In the genomic region with DNA sequence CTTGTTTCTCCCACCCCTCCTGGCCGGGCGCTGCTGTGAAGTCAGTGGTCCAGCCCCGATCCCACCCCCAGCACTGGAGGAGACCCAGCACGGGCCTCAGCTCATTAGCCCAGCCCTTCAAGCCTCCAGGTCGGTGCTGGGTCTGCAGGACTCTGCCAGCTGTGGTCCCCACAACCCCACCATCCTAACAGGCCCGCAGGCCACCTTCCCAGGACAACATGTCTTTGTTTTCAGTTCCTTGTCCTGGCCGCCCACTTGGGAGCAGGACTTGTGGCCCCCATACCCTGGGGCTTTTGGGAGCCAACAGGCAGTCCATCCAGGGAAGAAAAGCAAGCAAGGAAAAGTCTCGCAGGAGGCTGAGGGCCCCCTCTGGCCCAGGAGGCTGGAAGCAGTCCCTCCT, we compare ENCODE assay signal across 15 cellular contexts. TPM values are rescaled to one million over a fixed set of nuclear protein-coding genes. Genes with fewer than 3 reads are reported as not detected.
"Had no signal": no experiment of that assay in that cellular context is flagged by ENCODE, and none has a peak within 500 bp of the region (broad histone marks: within the 10 kb centered on the region; RNA-seq: fewer than 3 reads in every experiment).

No MANE protein-coding gene starts in this region.

- DNase-seq: activated CD8-positive, alpha-beta memory T cell treated with anti-CD3 and anti-CD28 coated beads, Interleukin-2, amount 50 U/mL, for 4 hours; activated CD8-positive, alpha-beta T cell treated with anti-CD3 and anti-CD28 coated beads for 36 hours; activated naive CD4-positive, alpha-beta T cell treated with Interleukin-2 at 50 U/mL for 16 hours; cortex of kidney; mammary epithelial cell; stimulated activated CD4-positive, alpha-beta T cell treated with anti-CD3 and anti-CD28 coated beads, Interleukin-4, amount 100 ng/mL, for 1 hour; stimulated activated CD8-positive, alpha-beta memory T cell treated with anti-CD3 and anti-CD28 coated beads, Interleukin-4, amount 100 ng/mL, for 48 hours; stimulated activated naive CD8-positive, alpha-beta T cell treated with anti-CD3 and anti-CD28 coated beads, Interleukin-15, amount 100 ng/mL, for 72 hours; SW 1271; testis had no signal

- ATAC-seq: activated CD8-positive, alpha-beta T cell treated with anti-CD3 and anti-CD28 coated beads for 36 hours; left lobe of liver; stimulated activated naive CD8-positive, alpha-beta T cell treated with anti-CD3 and anti-CD28 coated beads, Interleukin-15, amount 100 ng/mL, for 72 hours had no signal

- H3K27me3 Mint-ChIP-seq: activated CD8-positive, alpha-beta T cell treated with anti-CD3 and anti-CD28 coated beads for 36 hours; stimulated activated naive CD8-positive, alpha-beta T cell treated with anti-CD3 and anti-CD28 coated beads, Interleukin-15, amount 100 ng/mL, for 72 hours had no signal

- H3K36me3 ChIP-seq: esophagus muscularis mucosa, ovary had no signal

- FAIRE-seq: endometrium had no signal

- H3K27me3 ChIP-seq: esophagus muscularis mucosa, ovary, testis had no signal

- H3K9me3 ChIP-seq: ovary, testis had no signal

- H3K4me3 ChIP-seq: esophagus muscularis mucosa, ovary, testis had no signal

- H3K27ac ChIP-seq: esophagus muscularis mucosa, ovary, testis had no signal

- H3K9me3 Mint-ChIP-seq: activated CD8-positive, alpha-beta T cell treated with anti-CD3 and anti-CD28 coated beads for 36 hours; stimulated activated naive CD8-positive, alpha-beta T cell treated with anti-CD3 and anti-CD28 coated beads, Interleukin-15, amount 100 ng/mL, for 72 hours had no signal

- H3K4me3 Mint-ChIP-seq: stimulated activated naive CD8-positive, alpha-beta T cell treated with anti-CD3 and anti-CD28 coated beads, Interleukin-15, amount 100 ng/mL, for 72 hours had no signal

RNA-seq across cellular contexts. Expression of gene HRK, which starts 60.0 kb away (rescaled TPM):
- total RNA-seq: activated CD8-positive, alpha-beta T cell treated with anti-CD3 and anti-CD28 coated beads for 36 hours; fibroblast of villous mesenchyme; left lobe of liver had no signal
- polyA plus RNA-seq: mammary epithelial cell had no signal
